Comparison of ENCODE assay signal across 16 cellular contexts in genomic region chr5:80607832-80608231, GRCh38.
DNase-seq lines count a peak whose midpoint lies in the region; ATAC-seq, FAIRE-seq and TF ChIP-seq lines count a peak whose summit lies in the region.
"Had no signal": no experiment of that assay in that cellular context is flagged by ENCODE, and none has a peak within 500 bp of the region (broad histone marks: within the 10 kb centered on the region; RNA-seq: fewer than 3 reads in every experiment).

No MANE protein-coding gene starts in this region.

- H3K4me1 ChIP-seq in OCI-LY3 (ENCODE audit: low read length) = peaks cover 7% of the 10 kb centered on the region
- H3K4me1 ChIP-seq: BE2C had no signal

- TF ChIP-seq CTCF in OCI-LY3 (IDR thresholded peaks at IDR 0.05; ENCODE audit: low read depth, low read length) = no peak

- H3K4me3 ChIP-seq in OCI-LY3 (ENCODE audit: low read length) = no peak overlapping the region
- H3K4me3 ChIP-seq: cardiac muscle cell had no signal

- peak overlapping the region; percentile 12; the same call in 1 of the 2 replicates for H3K4me2 ChIP-seq in OCI-LY3 (ENCODE audit: low read length)

- H3K9ac ChIP-seq in OCI-LY3 (ENCODE audit: low read length) = no peak overlapping the region

- ATAC-seq in GM18511 (IDR thresholded peaks at IDR 0.05; ENCODE audit: unreplicated experiment) (peak; percentile 90), GM19455 (IDR thresholded peaks at IDR 0.05; ENCODE audit: unreplicated experiment) (peak; percentile 84), HG02870 (IDR thresholded peaks at IDR 0.05; ENCODE audit: unreplicated experiment) (peak; percentile 79)
- ATAC-seq: natural killer cell treated with Interleukin-12 subunit alpha and Interleukin-12 subunit beta and Interleukin-15 and Interleukin-18, amount 100 ng/mL, for 72 hours had no signal

- H2AFZ ChIP-seq in OCI-LY3 (ENCODE audit: low read depth, low read length) = no peak overlapping the region

- H4K20me1 ChIP-seq in OCI-LY3 (ENCODE audit: insufficient read depth, low read length) = no peaks in the 10 kb centered on the region

- 0 out of 2 replicates have a peak, but pooled peaks cover 4% of the 10 kb centered on the region for H3K9me3 ChIP-seq in OCI-LY3 (ENCODE audit: insufficient read depth, low read length)
- H3K9me3 ChIP-seq: BE2C had no signal

- TF ChIP-seq POLR2A in H54 (IDR thresholded peaks at IDR 0.05; ENCODE audit: low read depth, low read length) = no peak

- FAIRE-seq in H54 (lab: Jason Lieb, UNC) = no peak

- H3K27me3 ChIP-seq in OCI-LY3 (ENCODE audit: low read depth, low read length) = no peaks in the 10 kb centered on the region
- H3K27me3 ChIP-seq: BE2C, cardiac muscle cell had no signal

- DNase-seq in stimulated activated CD4-positive, alpha-beta T cell treated with anti-CD3 and anti-CD28 coated beads, Interleukin-15, amount 100 ng/mL, for 24 hours = no peak
- DNase-seq in amniotic stem cell (lab: John Stamatoyannopoulos, UW) = no peak
- no peak for DNase-seq in AG08396 (ENCODE audit: low spot score)
- DNase-seq in H54 (ENCODE audit: insufficient read length, low spot score) = no peak
- DNase-seq: activated CD4-positive, alpha-beta memory T cell treated with anti-CD3 and anti-CD28 coated beads for 36 hours; activated naive CD4-positive, alpha-beta T cell treated with anti-CD3 and anti-CD28 coated beads, Interleukin-2, amount 50 U/mL, for 16 hours; BE2C; DND-41; kidney glomerular epithelial cell; NCI-H526 treated with DMSO at 0.1 percent for 48 hours had no signal

- H3K36me3 ChIP-seq in OCI-LY3 (replicated peaks; ENCODE audit: low read depth, low read length) = peaks cover 7% of the 10 kb centered on the region
- H3K36me3 ChIP-seq: BE2C, cardiac muscle cell had no signal

- no peaks in the 10 kb centered on the region for H3K79me2 ChIP-seq in OCI-LY3 (ENCODE audit: low read length)

- no peak overlapping the region for H3K27ac ChIP-seq in OCI-LY3 (ENCODE audit: low read length)
- H3K27ac ChIP-seq: cardiac muscle cell had no signal
